In genomic region chr12:113203852-113204760, GRCh38 we compare ENCODE assay signal across 1 cellular context.
TF ChIP-seq lines count a peak whose summit lies in the region.

No MANE protein-coding gene starts in this region.

TF ChIP-seq in GM12878, 131 proteins besides CTCF, POLR2A, EP300 and RAD21 (continues in another document):
- TF ChIP-seq NR2C2 (IDR thresholded peaks at IDR 0.05; ENCODE audit: borderline replicate concordance, control insufficient read depth, insufficient read length, low read depth) = no peak
- TF ChIP-seq, protein P1, sequence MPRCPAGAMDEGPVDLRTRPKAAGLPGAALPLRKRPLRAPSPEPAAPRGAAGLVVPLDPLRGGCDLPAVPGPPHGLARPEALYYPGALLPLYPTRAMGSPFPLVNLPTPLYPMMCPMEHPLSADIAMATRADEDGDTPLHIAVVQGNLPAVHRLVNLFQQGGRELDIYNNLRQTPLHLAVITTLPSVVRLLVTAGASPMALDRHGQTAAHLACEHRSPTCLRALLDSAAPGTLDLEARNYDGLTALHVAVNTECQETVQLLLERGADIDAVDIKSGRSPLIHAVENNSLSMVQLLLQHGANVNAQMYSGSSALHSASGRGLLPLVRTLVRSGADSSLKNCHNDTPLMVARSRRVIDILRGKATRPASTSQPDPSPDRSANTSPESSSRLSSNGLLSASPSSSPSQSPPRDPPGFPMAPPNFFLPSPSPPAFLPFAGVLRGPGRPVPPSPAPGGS (IDR thresholded peaks at IDR 0.05; ENCODE audit: borderline replicate concordance, insufficient read depth, low read depth, low read length, poor library complexity, severe bottlenecking) = no peak
- TF ChIP-seq, protein P2, sequence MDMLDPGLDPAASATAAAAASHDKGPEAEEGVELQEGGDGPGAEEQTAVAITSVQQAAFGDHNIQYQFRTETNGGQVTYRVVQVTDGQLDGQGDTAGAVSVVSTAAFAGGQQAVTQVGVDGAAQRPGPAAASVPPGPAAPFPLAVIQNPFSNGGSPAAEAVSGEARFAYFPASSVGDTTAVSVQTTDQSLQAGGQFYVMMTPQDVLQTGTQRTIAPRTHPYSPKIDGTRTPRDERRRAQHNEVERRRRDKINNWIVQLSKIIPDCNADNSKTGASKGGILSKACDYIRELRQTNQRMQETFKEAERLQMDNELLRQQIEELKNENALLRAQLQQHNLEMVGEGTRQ (IDR thresholded peaks at IDR 0.05; ENCODE audit: borderline replicate concordance, low read depth, low read length) = no peak
- TF ChIP-seq SIX5 (IDR thresholded peaks at IDR 0.05; ENCODE audit: low read depth, low read length, severe bottlenecking) = no peak
- TF ChIP-seq HSF1 (IDR thresholded peaks at IDR 0.05; ENCODE audit: low read depth, low read length) = no peak
- TF ChIP-seq, protein P3, sequence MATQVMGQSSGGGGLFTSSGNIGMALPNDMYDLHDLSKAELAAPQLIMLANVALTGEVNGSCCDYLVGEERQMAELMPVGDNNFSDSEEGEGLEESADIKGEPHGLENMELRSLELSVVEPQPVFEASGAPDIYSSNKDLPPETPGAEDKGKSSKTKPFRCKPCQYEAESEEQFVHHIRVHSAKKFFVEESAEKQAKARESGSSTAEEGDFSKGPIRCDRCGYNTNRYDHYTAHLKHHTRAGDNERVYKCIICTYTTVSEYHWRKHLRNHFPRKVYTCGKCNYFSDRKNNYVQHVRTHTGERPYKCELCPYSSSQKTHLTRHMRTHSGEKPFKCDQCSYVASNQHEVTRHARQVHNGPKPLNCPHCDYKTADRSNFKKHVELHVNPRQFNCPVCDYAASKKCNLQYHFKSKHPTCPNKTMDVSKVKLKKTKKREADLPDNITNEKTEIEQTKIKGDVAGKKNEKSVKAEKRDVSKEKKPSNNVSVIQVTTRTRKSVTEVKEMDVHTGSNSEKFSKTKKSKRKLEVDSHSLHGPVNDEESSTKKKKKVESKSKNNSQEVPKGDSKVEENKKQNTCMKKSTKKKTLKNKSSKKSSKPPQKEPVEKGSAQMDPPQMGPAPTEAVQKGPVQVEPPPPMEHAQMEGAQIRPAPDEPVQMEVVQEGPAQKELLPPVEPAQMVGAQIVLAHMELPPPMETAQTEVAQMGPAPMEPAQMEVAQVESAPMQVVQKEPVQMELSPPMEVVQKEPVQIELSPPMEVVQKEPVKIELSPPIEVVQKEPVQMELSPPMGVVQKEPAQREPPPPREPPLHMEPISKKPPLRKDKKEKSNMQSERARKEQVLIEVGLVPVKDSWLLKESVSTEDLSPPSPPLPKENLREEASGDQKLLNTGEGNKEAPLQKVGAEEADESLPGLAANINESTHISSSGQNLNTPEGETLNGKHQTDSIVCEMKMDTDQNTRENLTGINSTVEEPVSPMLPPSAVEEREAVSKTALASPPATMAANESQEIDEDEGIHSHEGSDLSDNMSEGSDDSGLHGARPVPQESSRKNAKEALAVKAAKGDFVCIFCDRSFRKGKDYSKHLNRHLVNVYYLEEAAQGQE (IDR thresholded peaks at IDR 0.05; ENCODE audit: low read depth, low read length) = no peak
- TF ChIP-seq ZNF24 (IDR thresholded peaks at IDR 0.05) = no peak
- TF ChIP-seq POU2F2 (IDR thresholded peaks at IDR 0.05; ENCODE audit: borderline replicate concordance, low read depth, low read length) = peak; percentile 92; the same call in 2 of the 3 replicates
- no peak; the same call in 1 of the 2 replicates for TF ChIP-seq NR2F1 (conservative IDR thresholded peaks at IDR 0.05)
- TF ChIP-seq, protein P4, sequence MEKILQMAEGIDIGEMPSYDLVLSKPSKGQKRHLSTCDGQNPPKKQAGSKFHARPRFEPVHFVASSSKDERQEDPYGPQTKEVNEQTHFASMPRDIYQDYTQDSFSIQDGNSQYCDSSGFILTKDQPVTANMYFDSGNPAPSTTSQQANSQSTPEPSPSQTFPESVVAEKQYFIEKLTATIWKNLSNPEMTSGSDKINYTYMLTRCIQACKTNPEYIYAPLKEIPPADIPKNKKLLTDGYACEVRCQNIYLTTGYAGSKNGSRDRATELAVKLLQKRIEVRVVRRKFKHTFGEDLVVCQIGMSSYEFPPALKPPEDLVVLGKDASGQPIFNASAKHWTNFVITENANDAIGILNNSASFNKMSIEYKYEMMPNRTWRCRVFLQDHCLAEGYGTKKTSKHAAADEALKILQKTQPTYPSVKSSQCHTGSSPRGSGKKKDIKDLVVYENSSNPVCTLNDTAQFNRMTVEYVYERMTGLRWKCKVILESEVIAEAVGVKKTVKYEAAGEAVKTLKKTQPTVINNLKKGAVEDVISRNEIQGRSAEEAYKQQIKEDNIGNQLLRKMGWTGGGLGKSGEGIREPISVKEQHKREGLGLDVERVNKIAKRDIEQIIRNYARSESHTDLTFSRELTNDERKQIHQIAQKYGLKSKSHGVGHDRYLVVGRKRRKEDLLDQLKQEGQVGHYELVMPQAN (conservative IDR thresholded peaks at IDR 0.05) = no peak
- no peak for TF ChIP-seq MTA2 (IDR thresholded peaks at IDR 0.05; ENCODE audit: low read depth)
- no peak for TF ChIP-seq CHD4 (IDR thresholded peaks at IDR 0.05)
- TF ChIP-seq BHLHE40 (IDR thresholded peaks at IDR 0.05; ENCODE audit: borderline replicate concordance in 1 of 2, low read depth in 2 of 2, low read length in 1 of 2) = peak in 1 of 2 experiments; percentile 11; a peak in 1 of 4 replicates
- TF ChIP-seq KDM1A (IDR thresholded peaks at IDR 0.05; ENCODE audit: borderline replicate concordance) = no peak
- no peak for TF ChIP-seq BRCA1 (IDR thresholded peaks at IDR 0.05; ENCODE audit: low read depth, low read length)
- TF ChIP-seq MYC (IDR thresholded peaks at IDR 0.05; ENCODE audit: insufficient read depth, insufficient read length, insufficient replicate concordance, low read length, severe bottlenecking) = no peak
- TF ChIP-seq FOXK2 (IDR thresholded peaks at IDR 0.05) = no peak
- no peak for TF ChIP-seq SMAD5 (IDR thresholded peaks at IDR 0.05; ENCODE audit: low read depth)
- no peak for TF ChIP-seq CUX1 (IDR thresholded peaks at IDR 0.05; ENCODE audit: insufficient replicate concordance, low read depth, low read length)
- TF ChIP-seq BACH1 (IDR thresholded peaks at IDR 0.05; ENCODE audit: borderline replicate concordance) = no peak
- TF ChIP-seq NBN (IDR thresholded peaks at IDR 0.05) = no peak
- no peak for TF ChIP-seq ZBED1 (IDR thresholded peaks at IDR 0.05; ENCODE audit: borderline replicate concordance)
- no peak for TF ChIP-seq PAX8 (IDR thresholded peaks at IDR 0.05)
- TF ChIP-seq TCF7 (IDR thresholded peaks at IDR 0.05; ENCODE audit: borderline replicate concordance) = no peak
- TF ChIP-seq, protein P5, sequence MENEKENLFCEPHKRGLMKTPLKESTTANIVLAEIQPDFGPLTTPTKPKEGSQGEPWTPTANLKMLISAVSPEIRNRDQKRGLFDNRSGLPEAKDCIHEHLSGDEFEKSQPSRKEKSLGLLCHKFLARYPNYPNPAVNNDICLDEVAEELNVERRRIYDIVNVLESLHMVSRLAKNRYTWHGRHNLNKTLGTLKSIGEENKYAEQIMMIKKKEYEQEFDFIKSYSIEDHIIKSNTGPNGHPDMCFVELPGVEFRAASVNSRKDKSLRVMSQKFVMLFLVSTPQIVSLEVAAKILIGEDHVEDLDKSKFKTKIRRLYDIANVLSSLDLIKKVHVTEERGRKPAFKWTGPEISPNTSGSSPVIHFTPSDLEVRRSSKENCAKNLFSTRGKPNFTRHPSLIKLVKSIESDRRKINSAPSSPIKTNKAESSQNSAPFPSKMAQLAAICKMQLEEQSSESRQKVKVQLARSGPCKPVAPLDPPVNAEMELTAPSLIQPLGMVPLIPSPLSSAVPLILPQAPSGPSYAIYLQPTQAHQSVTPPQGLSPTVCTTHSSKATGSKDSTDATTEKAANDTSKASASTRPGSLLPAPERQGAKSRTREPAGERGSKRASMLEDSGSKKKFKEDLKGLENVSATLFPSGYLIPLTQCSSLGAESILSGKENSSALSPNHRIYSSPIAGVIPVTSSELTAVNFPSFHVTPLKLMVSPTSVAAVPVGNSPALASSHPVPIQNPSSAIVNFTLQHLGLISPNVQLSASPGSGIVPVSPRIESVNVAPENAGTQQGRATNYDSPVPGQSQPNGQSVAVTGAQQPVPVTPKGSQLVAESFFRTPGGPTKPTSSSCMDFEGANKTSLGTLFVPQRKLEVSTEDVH (IDR thresholded peaks at IDR 0.05; ENCODE audit: low read depth, partially characterized antibody) = no peak
- no peak for TF ChIP-seq ESRRA (IDR thresholded peaks at IDR 0.05; ENCODE audit: low read length)
- no peak for TF ChIP-seq NFXL1 (IDR thresholded peaks at IDR 0.05; ENCODE audit: borderline replicate concordance)
- TF ChIP-seq MYB (IDR thresholded peaks at IDR 0.05; ENCODE audit: borderline replicate concordance, low read depth, low read length) = no peak
- TF ChIP-seq RCOR1 (conservative IDR thresholded peaks at IDR 0.05; ENCODE audit: low read depth, low read length) = no peak
- TF ChIP-seq TARDBP (IDR thresholded peaks at IDR 0.05; ENCODE audit: borderline replicate concordance) = no peak
- TF ChIP-seq, protein P6, sequence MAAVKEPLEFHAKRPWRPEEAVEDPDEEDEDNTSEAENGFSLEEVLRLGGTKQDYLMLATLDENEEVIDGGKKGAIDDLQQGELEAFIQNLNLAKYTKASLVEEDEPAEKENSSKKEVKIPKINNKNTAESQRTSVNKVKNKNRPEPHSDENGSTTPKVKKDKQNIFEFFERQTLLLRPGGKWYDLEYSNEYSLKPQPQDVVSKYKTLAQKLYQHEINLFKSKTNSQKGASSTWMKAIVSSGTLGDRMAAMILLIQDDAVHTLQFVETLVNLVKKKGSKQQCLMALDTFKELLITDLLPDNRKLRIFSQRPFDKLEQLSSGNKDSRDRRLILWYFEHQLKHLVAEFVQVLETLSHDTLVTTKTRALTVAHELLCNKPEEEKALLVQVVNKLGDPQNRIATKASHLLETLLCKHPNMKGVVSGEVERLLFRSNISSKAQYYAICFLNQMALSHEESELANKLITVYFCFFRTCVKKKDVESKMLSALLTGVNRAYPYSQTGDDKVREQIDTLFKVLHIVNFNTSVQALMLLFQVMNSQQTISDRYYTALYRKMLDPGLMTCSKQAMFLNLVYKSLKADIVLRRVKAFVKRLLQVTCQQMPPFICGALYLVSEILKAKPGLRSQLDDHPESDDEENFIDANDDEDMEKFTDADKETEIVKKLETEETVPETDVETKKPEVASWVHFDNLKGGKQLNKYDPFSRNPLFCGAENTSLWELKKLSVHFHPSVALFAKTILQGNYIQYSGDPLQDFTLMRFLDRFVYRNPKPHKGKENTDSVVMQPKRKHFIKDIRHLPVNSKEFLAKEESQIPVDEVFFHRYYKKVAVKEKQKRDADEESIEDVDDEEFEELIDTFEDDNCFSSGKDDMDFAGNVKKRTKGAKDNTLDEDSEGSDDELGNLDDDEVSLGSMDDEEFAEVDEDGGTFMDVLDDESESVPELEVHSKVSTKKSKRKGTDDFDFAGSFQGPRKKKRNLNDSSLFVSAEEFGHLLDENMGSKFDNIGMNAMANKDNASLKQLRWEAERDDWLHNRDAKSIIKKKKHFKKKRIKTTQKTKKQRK (IDR thresholded peaks at IDR 0.05; ENCODE audit: low read depth, low read length) = no peak
- TF ChIP-seq NR2C1 (IDR thresholded peaks at IDR 0.05) = no peak
- 0 out of 2 replicates have a peak, but pooled peaks have one; percentile 20 for TF ChIP-seq JUNB (IDR thresholded peaks at IDR 0.05)
